In genomic region chr1:116379674-116380498, GRCh38 we compare ENCODE assay signal across 13 cellular contexts. TPM values are rescaled to one million over a fixed set of nuclear protein-coding genes. Genes with fewer than 3 reads are reported as not detected.
DNase-seq lines count a peak whose midpoint lies in the region; ATAC-seq, FAIRE-seq and TF ChIP-seq lines count a peak whose summit lies in the region.
"Had no signal": no experiment of that assay in that cellular context is flagged by ENCODE, and none has a peak within 500 bp of the region (broad histone marks: within the 10 kb centered on the region; RNA-seq: fewer than 3 reads in every experiment).

No MANE protein-coding gene starts in this region.

- no peak for DNase-seq in stimulated activated naive CD8-positive, alpha-beta T cell treated with anti-CD3 and anti-CD28 coated beads, Interleukin-15, amount 100 ng/mL, for 72 hours
- DNase-seq in GM12878 (ENCODE audit: low read depth, low spot score): no peak
- DNase-seq in mesendoderm: peak; percentile 84
- no peak for DNase-seq in HuH-7.5 (ENCODE audit: low spot score)
- no peak for DNase-seq in islet precursor cell
- DNase-seq in NOMO-1 treated with dmso at 0.1 percent for 144 hours (lab: John Stamatoyannopoulos, UW; ENCODE audit: unreplicated experiment): no peak
- no peak for DNase-seq in WTC11 (ENCODE audit: low spot score)
- DNase-seq: cerebellar nuclear complex, NCI-H187 treated with DMSO at 0.1 percent for 48 hours, posterior cingulate gyrus had no signal

- no peaks in the 10 kb centered on the region for H3K9me3 ChIP-seq in GM12878 (replicated peaks; ENCODE audit: control insufficient read depth, insufficient read depth, low read length)

- H3K9ac ChIP-seq in GM12878 (ENCODE audit: control insufficient read depth, insufficient read depth, low read length): peak overlapping the region; percentile 61
- no peak overlapping the region for H3K9ac ChIP-seq in mesendoderm (ENCODE audit: low read length)

- no peak for ATAC-seq in stimulated activated naive CD8-positive, alpha-beta T cell treated with anti-CD3 and anti-CD28 coated beads, Interleukin-15, amount 100 ng/mL, for 72 hours
- ATAC-seq in GM12878: no peak
- ATAC-seq in WTC11: no peak; the same call in 1 of the 2 replicates

- RAD21 ChIA-PET in GM12878 (lab: Charles Lee; ENCODE audit: unreplicated experiment): interaction anchor here (0.8 to 3.7 kb wide), 12 partner anchors 11 to 269 kb away, joined by 3 to 17 read pairs (median 3); no protein-coding TSS in a partner anchor

- no peak overlapping the region for H3K18ac ChIP-seq in mesendoderm (ENCODE audit: low read length)

- intact Hi-C loops in GM12878 (cut with micrococcal nuclease; ENCODE audit: unreplicated experiment): loop anchor here (2.0 to 5.0 kb wide), 5 partner anchors 39 to 682 kb away; partner anchors contain the start of gene TTF2

- CTCF ChIA-PET in GM12878 (lab: Yijun Ruan, JAX): interaction anchor here (1.2 to 3.3 kb wide), 3 partner anchors 12 to 241 kb away, joined by 3 to 19 read pairs (median 3); no protein-coding TSS in a partner anchor
- CTCF ChIA-PET in WTC11 (lab: Charles Lee): interaction anchor here (0.6 to 3.5 kb wide), 4 partner anchors 105 to 241 kb away, joined by 3 to 19 read pairs (median 4); no protein-coding TSS in a partner anchor

- no peak overlapping the region for H2BK120ac ChIP-seq in mesendoderm (ENCODE audit: low read depth, low read length)

- H3K56ac ChIP-seq in mesendoderm (ENCODE audit: low read length): no peak overlapping the region

- TF ChIP-seq POLR2A in GM12878 (IDR thresholded peaks at IDR 0.05; ENCODE audit: low read depth, low read length): no peak

- H4K5ac ChIP-seq in mesendoderm (ENCODE audit: low read length): no peak overlapping the region

- no peak overlapping the region for H2BK15ac ChIP-seq in mesendoderm (replicated peaks; ENCODE audit: low read depth)

- H3K23ac ChIP-seq in mesendoderm (ENCODE audit: low read length): no peak overlapping the region

- H3K79me1 ChIP-seq in mesendoderm (ENCODE audit: low read length): peaks cover 13% of the 10 kb centered on the region

- peak overlapping the region; percentile 60; the same call in 1 of the 2 replicates for H3K4me3 ChIP-seq in GM12878
- H3K4me3 ChIP-seq in mesendoderm (ENCODE audit: low read length): no peak overlapping the region

- in situ Hi-C loops in GM12878 (cut with MboI): loop anchor here (10.0 kb wide), 1 partner anchor 695 kb away; no protein-coding TSS in a partner anchor

- no peak overlapping the region for H2AFZ ChIP-seq in GM12878 (ENCODE audit: control insufficient read depth, low read depth, low read length)

- no peaks in the 10 kb centered on the region for H3K27me3 ChIP-seq in GM12878 (replicated peaks in 1 of 2; ENCODE audit: control insufficient read depth in 2 of 2, insufficient read depth in 2 of 2, low read length in 1 of 2)
- H3K27me3 ChIP-seq in mesendoderm (ENCODE audit: insufficient read depth, low read length, poor library complexity): no peaks in the 10 kb centered on the region

- H3K4me1 ChIP-seq in GM12878 (ENCODE audit: control insufficient read depth, insufficient read depth, low read length): peaks cover 39% of the 10 kb centered on the region
- H3K4me1 ChIP-seq in mesendoderm (ENCODE audit: control insufficient read depth, low read depth, low read length): peaks cover 26% of the 10 kb centered on the region

- SMC1A ChIA-PET in GM12878 (lab: Charles Lee; ENCODE audit: uncharacterized antibody, unreplicated experiment): interaction anchor here (1.0 to 5.5 kb wide), 8 partner anchors 11 to 153 kb away, joined by 3 to 31 read pairs (median 6); no protein-coding TSS in a partner anchor

- POLR2A ChIA-PET in GM12878 (lab: Charles Lee): interaction anchor here (0.7 to 1.2 kb wide), 3 partner anchors 14 to 270 kb away, joined by 3 to 5 read pairs (median 3); no protein-coding TSS in a partner anchor
- POLR2A ChIA-PET in WTC11 (lab: Charles Lee): no interaction called here

- TF ChIP-seq CTCF in GM12878 (IDR thresholded peaks at IDR 0.05 in 2 of 3, conservative IDR thresholded peaks at IDR 0.05 in 1 of 3; ENCODE audit: control insufficient read depth in 2 of 3, extremely low read depth in 1 of 3, insufficient read depth in 1 of 3, low read depth in 3 of 3, low read length in 3 of 3) (no peak), WTC11 (IDR thresholded peaks at IDR 0.05) (no peak)

- BruUV-seq in GM12878 (replicated peaks; lab: Mats Ljungman, UMichigan): no TSS peak

- 80% methylated on average over 6 of the region's 6 CpGs for WGBS in GM12878 (ENCODE audit: insufficient coverage, insufficient replicate concordance, low lambda C conversion rate, missing lambda C conversion rate)
- no CpG with 5 or more reads among the region's 6 CpGs for WGBS in mesendoderm (ENCODE audit: extremely low coverage, insufficient coverage, low lambda C conversion rate)

- H3K4ac ChIP-seq in mesendoderm (ENCODE audit: low read depth, low read length): no peak overlapping the region

- peaks cover 2 to 12% of the 10 kb centered on the region in 2 experiments; a peak in 3 of 4 replicates for H3K36me3 ChIP-seq in GM12878 (ENCODE audit: control insufficient read depth in 2 of 2, insufficient read depth in 2 of 2, low read length in 1 of 2)
- H3K36me3 ChIP-seq in mesendoderm (ENCODE audit: control insufficient read depth, insufficient read depth, low read length): peaks cover 2% of the 10 kb centered on the region

- no peak for TF ChIP-seq EP300 in GM12878 (IDR thresholded peaks at IDR 0.05; ENCODE audit: borderline replicate concordance in 1 of 2, control insufficient read depth in 1 of 2, low read depth in 2 of 2, low read length in 2 of 2)

- no peak for TF ChIP-seq RAD21 in GM12878 (IDR thresholded peaks at IDR 0.05; ENCODE audit: insufficient read depth, low read depth, low read length)

- H3K4me2 ChIP-seq in GM12878 (ENCODE audit: control insufficient read depth, insufficient read depth) (peak overlapping the region; percentile 89), mesendoderm (ENCODE audit: low read length) (no peak overlapping the region)

- no peaks in the 10 kb centered on the region for H3K9me3 Mint-ChIP-seq in stimulated activated naive CD8-positive, alpha-beta T cell treated with anti-CD3 and anti-CD28 coated beads, Interleukin-15, Interleukin-2, amounts not matched to agents 100 ng/mL and 50 ng/mL, for 24 hours
- no peaks in the 10 kb centered on the region for H3K9me3 Mint-ChIP-seq in stimulated activated naive CD8-positive, alpha-beta T cell treated with anti-CD3 and anti-CD28 coated beads, Interleukin-15, amount 100 ng/mL, for 72 hours
- H3K9me3 Mint-ChIP-seq in WTC11: no peaks in the 10 kb centered on the region

- no peak overlapping the region for H4K8ac ChIP-seq in mesendoderm (ENCODE audit: low read depth, low read length)

- no peaks in the 10 kb centered on the region for H3K27me3 Mint-ChIP-seq in stimulated activated naive CD8-positive, alpha-beta T cell treated with anti-CD3 and anti-CD28 coated beads, Interleukin-15, Interleukin-2, amounts not matched to agents 100 ng/mL and 50 ng/mL, for 24 hours
- H3K27me3 Mint-ChIP-seq in stimulated activated naive CD8-positive, alpha-beta T cell treated with anti-CD3 and anti-CD28 coated beads, Interleukin-15, amount 100 ng/mL, for 72 hours: no peaks in the 10 kb centered on the region
- H3K27me3 Mint-ChIP-seq in WTC11 (ENCODE audit: low read depth): no peaks in the 10 kb centered on the region

- H3K79me2 ChIP-seq in GM12878 (ENCODE audit: control insufficient read depth, insufficient read depth, low read length) (peaks cover 94% of the 10 kb centered on the region), mesendoderm (ENCODE audit: control insufficient read depth, insufficient read depth, low read length) (peaks cover 83% of the 10 kb centered on the region)

- peaks cover 96% of the 10 kb centered on the region for H3K4me1 Mint-ChIP-seq in stimulated activated naive CD8-positive, alpha-beta T cell treated with anti-CD3 and anti-CD28 coated beads, Interleukin-15, Interleukin-2, amounts not matched to agents 100 ng/mL and 50 ng/mL, for 24 hours (ENCODE audit: low read depth)
- H3K4me1 Mint-ChIP-seq in stimulated activated naive CD8-positive, alpha-beta T cell treated with anti-CD3 and anti-CD28 coated beads, Interleukin-15, amount 100 ng/mL, for 72 hours: peaks cover 87% of the 10 kb centered on the region
- H3K4me1 Mint-ChIP-seq in WTC11: peaks cover 73% of the 10 kb centered on the region

- H3K36me3 Mint-ChIP-seq in stimulated activated naive CD8-positive, alpha-beta T cell treated with anti-CD3 and anti-CD28 coated beads, Interleukin-15, Interleukin-2, amounts not matched to agents 100 ng/mL and 50 ng/mL, for 24 hours (ENCODE audit: low read depth): peaks cover 54% of the 10 kb centered on the region
- peaks cover 11% of the 10 kb centered on the region for H3K36me3 Mint-ChIP-seq in WTC11

- H3K27ac ChIP-seq in GM12878 (ENCODE audit: control insufficient read depth, insufficient read depth) (peak overlapping the region; percentile 96), mesendoderm (ENCODE audit: low read depth, low read length) (no peak overlapping the region)
- H3K27ac ChIP-seq: C4-2B had no signal

- FAIRE-seq in GM12878 (lab: Jason Lieb, UNC): no peak
- FAIRE-seq: H54 had no signal

- H3K4me3 Mint-ChIP-seq in stimulated activated naive CD8-positive, alpha-beta T cell treated with anti-CD3 and anti-CD28 coated beads, Interleukin-15, Interleukin-2, amounts not matched to agents 100 ng/mL and 50 ng/mL, for 24 hours: peak overlapping the region; percentile 97
- peak overlapping the region in 1 of 2 donors; percentile 38 for H3K4me3 Mint-ChIP-seq in stimulated activated naive CD8-positive, alpha-beta T cell treated with anti-CD3 and anti-CD28 coated beads, Interleukin-15, amount 100 ng/mL, for 72 hours
- no peak overlapping the region for H3K4me3 Mint-ChIP-seq in WTC11

- no peak overlapping the region for H2AK5ac ChIP-seq in mesendoderm (ENCODE audit: low read length)

- no peak overlapping the region for H2BK5ac ChIP-seq in mesendoderm (ENCODE audit: low read length)

- peak overlapping the region; percentile 75 for H3K27ac Mint-ChIP-seq in stimulated activated naive CD8-positive, alpha-beta T cell treated with anti-CD3 and anti-CD28 coated beads, Interleukin-15, Interleukin-2, amounts not matched to agents 100 ng/mL and 50 ng/mL, for 24 hours
- no peak overlapping the region for H3K27ac Mint-ChIP-seq in stimulated activated naive CD8-positive, alpha-beta T cell treated with anti-CD3 and anti-CD28 coated beads, Interleukin-15, amount 100 ng/mL, for 72 hours
- no peak overlapping the region for H3K27ac Mint-ChIP-seq in WTC11

- no peaks in the 10 kb centered on the region for H4K20me1 ChIP-seq in GM12878 (ENCODE audit: control insufficient read depth, insufficient read depth)

RNA-seq across cellular contexts. Expression of gene ATP1A1, which starts 6.8 kb away (rescaled TPM):
- total RNA-seq in GM12878 (2013; cell fraction: nucleolus; rRNA removed): 448 and 474 TPM in 2 replicates
- total RNA-seq in GM12878 (2014; rRNA removed) (247 and 262 TPM in 2 replicates), GM12878 (2014; rRNA removed; fragmentation: Illumina TruSeq; extraction: Trizol) (122 and 125 TPM in 2 replicates), GM12878 (2021) (359 and 374 TPM in 2 replicates), WTC11 (2021) (259 to 286 TPM (median 259 TPM) in 3 replicates)
- polyA plus RNA-seq in GM12878 (2011; ENCODE audit: low read depth): 247 TPM
- polyA plus RNA-seq in GM12878 (2011; rRNA removed) (472 and 566 TPM in 2 replicates), GM12878 (2014; fragmentation: Illumina TruSeq; extraction: Trizol) (348 and 375 TPM in 2 replicates), GM12878 (2014; fragmentation: Nextera tagmentation; extraction: Ambion mirVana) (100 to 1,000 TPM; 113 to 151 TPM), GM12878 (2014; rRNA removed) (324 and 340 TPM in 2 replicates), GM12878 (2016; fragmentation: Nextera tagmentation; extraction: Ambion mirVana) (100 to 1,000 TPM; 308 to 318 TPM)
- polyA plus RNA-seq in GM12878 (2011; cell fraction: cytosol; rRNA removed): 544 and 594 TPM in 2 replicates
- 334 and 377 TPM in 2 replicates for polyA plus RNA-seq in GM12878 (2011; cell fraction: nucleus; rRNA removed)
- 277 and 312 TPM in 2 replicates for polyA plus RNA-seq in GM12878 (2012)
- polyA minus RNA-seq in GM12878 (2011; rRNA and poly(A)+ RNA removed): 882 and 896 TPM in 2 replicates
- 201 and 236 TPM in 2 replicates for polyA minus RNA-seq in GM12878 (2011; cell fraction: cytosol; rRNA and poly(A)+ RNA removed)
- 193 and 239 TPM in 2 replicates for polyA minus RNA-seq in GM12878 (2011; cell fraction: nucleus; rRNA and poly(A)+ RNA removed)
- polyA plus RNA-seq in mesendoderm (2013, experiment 1 of 2): 182 TPM
- 180 TPM for polyA plus RNA-seq in mesendoderm (2013, experiment 2 of 2)
